In the genomic region with DNA sequence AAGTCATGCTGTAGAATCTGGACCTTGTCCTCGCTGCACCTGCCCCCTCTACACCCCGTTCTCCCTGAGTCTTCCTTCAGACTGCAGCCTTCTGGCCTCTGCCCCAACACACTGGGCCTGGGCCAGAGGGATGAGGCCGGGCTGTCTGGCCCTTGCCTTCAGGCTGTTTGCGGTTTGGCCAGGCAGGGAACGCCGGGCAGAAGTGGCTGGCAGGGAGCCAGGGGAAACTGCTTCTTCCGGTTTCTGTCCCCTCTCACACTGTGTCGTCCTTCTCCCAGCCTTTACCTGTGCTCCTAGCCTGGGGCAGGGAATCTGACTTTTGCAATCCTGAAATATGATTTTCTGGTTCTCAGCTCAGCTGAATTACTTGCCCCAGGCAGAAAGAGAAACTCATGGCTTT, we compare ENCODE assay signal across 9 cellular contexts. TPM values are rescaled to one million over a fixed set of nuclear protein-coding genes. Genes with fewer than 3 reads are reported as not detected.
A peak's percentile ranks its signal among the peaks of the same experiment; 100 is the strongest.
DNase-seq lines count a peak whose midpoint lies in the region; ATAC-seq and TF ChIP-seq lines count a peak whose summit lies in the region.
"Had no signal": no experiment of that assay in that cellular context is flagged by ENCODE, and none has a peak within 500 bp of the region (broad histone marks: within the 10 kb centered on the region; RNA-seq: fewer than 3 reads in every experiment).

No MANE protein-coding gene starts in this region.

- H3K27me3 ChIP-seq in skeletal muscle tissue (ENCODE audit: control insufficient read depth in 3 of 3, insufficient read depth in 3 of 3, low read length in 3 of 3): no peaks in the 10 kb centered on the region

- intact Hi-C loops in left cardiac atrium (cut with DNase I): no loop called here

- H3K4me3 ChIP-seq in skeletal muscle tissue (ENCODE audit: low read length in 3 of 3): peak overlapping the region in 2 of 3 donors; percentile 21 to 22

- no peaks in the 10 kb centered on the region for H3K9me3 ChIP-seq in skeletal muscle tissue (ENCODE audit: control insufficient read depth in 3 of 3, low read length in 3 of 3)

- ATAC-seq in left cardiac atrium (peak; percentile 65 to 89), GM21515 (IDR thresholded peaks at IDR 0.05; ENCODE audit: unreplicated experiment) (no peak)

- H3K9ac ChIP-seq in skeletal muscle tissue (ENCODE audit: low read depth in 1 of 3, low read length in 3 of 3): peak overlapping the region in 1 of 3 donors; percentile 33

- POLR2A ChIA-PET in RWPE1 (lab: Yijun Ruan, JAX; ENCODE audit: low non-redundant PET): no interaction called here

- in situ Hi-C loops in G401 (cut with HindIII; ENCODE audit: low sequenced_read_pairs): no loop called here

- peaks cover 30 to 46% (median 39%) of the 10 kb centered on the region in 3 donors for H3K4me1 ChIP-seq in skeletal muscle tissue (ENCODE audit: control insufficient read depth in 3 of 3, insufficient read depth in 3 of 3, low read length in 3 of 3)

- DNase-seq in G401 (ENCODE audit: low spot score): peak; percentile 66
- DNase-seq in RWPE1 (ENCODE audit: low spot score): peak; percentile 74
- DNase-seq in left cardiac atrium: peak; percentile 60
- DNase-seq in activated naive CD4-positive, alpha-beta T cell (lab: John Stamatoyannopoulos, UW): no peak
- no peak for DNase-seq in stimulated activated CD4-positive, alpha-beta T cell treated with anti-CD3 and anti-CD28 coated beads, Interleukin-4, amount 100 ng/mL, for 24 hours
- no peak for DNase-seq in GM19238 (ENCODE audit: insufficient read length, low spot score)
- DNase-seq: cortex of kidney had no signal

- CTCF ChIA-PET in RWPE1 (lab: Yijun Ruan, JAX): interaction anchor here (0.6 kb wide), 2 partner anchors 15 to 655 kb away, joined by 3 to 4 read pairs; no protein-coding TSS in a partner anchor

- no peak for TF ChIP-seq CTCF in RWPE1 (conservative IDR thresholded peaks at IDR 0.05; ENCODE audit: low read depth)

- peak overlapping the region; percentile 77 for H3K27ac ChIP-seq in RWPE1
- peak overlapping the region; percentile 52 for H3K27ac ChIP-seq in skeletal muscle tissue (ENCODE audit: low read depth, low read length)

- H3K36me3 ChIP-seq in skeletal muscle tissue (ENCODE audit: control insufficient read depth in 3 of 3, insufficient read depth in 3 of 3, low read length in 3 of 3): peaks cover 3 to 11% (median 7%) of the 10 kb centered on the region in 3 donors

RNA-seq across cellular contexts. Expression of a gene that starts 13.5 kb away (rescaled TPM):
- 58.9 and 91.4 TPM in 2 replicates for total RNA-seq in G401 (2014; rRNA removed; shearing (Covaris generic))
- total RNA-seq in left cardiac atrium: 100 to 1,000 TPM; 110 to 129 TPM
- 49.6 TPM for total RNA-seq in skeletal muscle tissue

Comparison
In these comparisons a context has a peak if more than half of its experiments do, and no peak if none do; other contexts are left out.
1. DNase-seq: peak in G401 (single experiment), RWPE1 (single experiment) and left cardiac atrium (single experiment); none in activated naive CD4-positive, alpha-beta T cell (0 of 4), stimulated activated CD4-positive, alpha-beta T cell treated with anti-CD3 and anti-CD28 coated beads, Interleukin-4, amount 100 ng/mL, for 24 hours (single experiment) and GM19238 (single experiment).